In the genomic region with DNA sequence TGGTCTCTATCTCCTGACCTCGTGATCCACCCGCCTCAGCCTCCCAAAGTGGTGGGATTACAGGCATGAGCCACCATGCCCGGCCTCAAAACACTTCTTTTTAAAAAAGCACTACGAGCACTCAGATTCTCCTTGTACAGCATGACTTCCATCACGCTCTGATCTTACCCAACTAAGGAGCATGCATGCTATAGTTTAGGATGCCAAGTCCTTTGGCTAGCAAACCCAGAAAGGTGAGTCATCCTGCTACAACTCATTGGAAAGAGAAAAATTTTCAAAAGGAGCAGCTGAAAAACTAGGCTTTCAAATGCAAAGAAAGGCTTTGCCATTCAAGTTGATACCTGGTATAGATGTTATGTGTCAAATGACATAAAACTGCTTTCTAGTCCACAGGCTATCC, we compare ENCODE assay signal across 17 cellular contexts.
A peak's percentile ranks its signal among the peaks of the same experiment; 100 is the strongest.
DNase-seq lines count a peak whose midpoint lies in the region; ATAC-seq and TF ChIP-seq lines count a peak whose summit lies in the region.
"Had no signal": no experiment of that assay in that cellular context is flagged by ENCODE, and none has a peak within 500 bp of the region (broad histone marks: within the 10 kb centered on the region; RNA-seq: fewer than 3 reads in every experiment).

No MANE protein-coding gene starts in this region.

- intact Hi-C loops in ascending aorta (cut with DNase I): no loop called here

- no peaks in the 10 kb centered on the region for H3K9me3 ChIP-seq in ascending aorta
- H3K9me3 ChIP-seq: SJCRH30 had no signal

- TF ChIP-seq CTCF in ascending aorta (IDR thresholded peaks at IDR 0.05): no peak
- no peak for TF ChIP-seq CTCF in foreskin fibroblast (IDR thresholded peaks at IDR 0.05; ENCODE audit: low read depth, low read length)

- ATAC-seq in HG03378 (IDR thresholded peaks at IDR 0.05; ENCODE audit: unreplicated experiment) (no peak), GM21619 (IDR thresholded peaks at IDR 0.05; ENCODE audit: unreplicated experiment) (no peak)
- ATAC-seq: activated T-cell treated with anti-CD3 and anti-CD28 coated beads, Interleukin-2, amount 50 U/mL, for 72 hours; stimulated activated naive B cell treated with anti-CD40 and anti-IgM and Interleukin-4, amounts not matched to agents 10 μg/mL and 1 μg/mL and 100 μg/mL, for 72 hours had no signal

- H3K36me3 ChIP-seq in ascending aorta: no peaks in the 10 kb centered on the region
- H3K36me3 ChIP-seq: SJCRH30 had no signal

- no peaks in the 10 kb centered on the region for H3K27me3 ChIP-seq in ascending aorta
- H3K27me3 ChIP-seq: SJCRH30 had no signal

- DNase-seq in H4 (ENCODE audit: low spot score) (peak; percentile 52), ascending aorta (ENCODE audit: low spot score in 2 of 2) (peak; percentile 15 to 79), foreskin fibroblast (peak; percentile 83 to 91), superior temporal gyrus (ENCODE audit: extremely low spot score) (peak; percentile 57), DMS114 treated with DMSO at 0.1 percent for 48 hours (lab: John Stamatoyannopoulos, UW; ENCODE audit: unreplicated experiment) (no peak), NCI-H524 (lab: John Stamatoyannopoulos, UW) (no peak)
- DNase-seq: activated CD4-positive, CD25-positive, alpha-beta regulatory T cell; activated T-cell treated with anti-CD3 and anti-CD28 coated beads, Interleukin-2, amount 50 U/mL, for 72 hours; central memory CD4-positive, alpha-beta T cell; DND-41; NCI-H345; SJCRH30; stimulated activated CD4-positive, alpha-beta T cell treated with anti-CD3 and anti-CD28 coated beads, Interleukin-2, amount 100 ng/mL, for 24 hours; stimulated activated naive B cell treated with anti-CD40 and anti-IgM and Interleukin-4, amounts not matched to agents 10 μg/mL and 1 μg/mL and 100 μg/mL, for 72 hours had no signal

- peak overlapping the region in 1 of 2 donors; percentile 57 for H3K27ac ChIP-seq in ascending aorta
- H3K27ac ChIP-seq: parathyroid adenoma, SJCRH30 had no signal

- peaks cover 0 to 4% of the 10 kb centered on the region in 2 donors for H3K4me1 ChIP-seq in ascending aorta
- H3K4me1 ChIP-seq: parathyroid adenoma, SJCRH30 had no signal

- H3K4me3 ChIP-seq in ascending aorta (no peak overlapping the region), foreskin fibroblast (ENCODE audit: low read depth in 1 of 2, low read length in 2 of 2) (no peak overlapping the region)
- H3K4me3 ChIP-seq: SJCRH30 had no signal

Comparison
In these comparisons a context has a peak if more than half of its experiments do, and no peak if none do; other contexts are left out.
1. DNase-seq: peak in H4 (single experiment), ascending aorta (2 of 2), foreskin fibroblast (2 of 2) and superior temporal gyrus (single experiment); none in DMS114 treated with DMSO at 0.1 percent for 48 hours (single experiment) and NCI-H524 (0 of 2).